ENCODE assay signal across 2 cellular contexts in genomic region chr12:13114251-13115052, GRCh38.
TF ChIP-seq lines count a peak whose summit lies in the region.

No MANE protein-coding gene starts in this region.

TF ChIP-seq in H1, 55 proteins besides CTCF, POLR2A, EP300 and RAD21:
- no peak for TF ChIP-seq JUN (IDR thresholded peaks at IDR 0.05; ENCODE audit: low read depth, low read length)
- TF ChIP-seq TEAD4 (IDR thresholded peaks at IDR 0.05; ENCODE audit: low read depth, low read length): peak; percentile 89
- peak; percentile 40 for TF ChIP-seq NANOG (IDR thresholded peaks at IDR 0.05; ENCODE audit: insufficient read depth, low read depth, low read length, poor library complexity, severe bottlenecking)
- TF ChIP-seq KDM4A (IDR thresholded peaks at IDR 0.05; ENCODE audit: low read depth, low read length, severe bottlenecking): no peak
TF ChIP-seq in H1: peak in this region for 2.

TF ChIP-seq in SK-N-SH treated with all-trans-retinoic acid at 6 μM for 48 hours, 23 proteins besides CTCF, POLR2A, EP300 and RAD21:
- TF ChIP-seq ZNF8 (CRISPR knock-in tag; IDR thresholded peaks at IDR 0.05): no peak
TF ChIP-seq in SK-N-SH treated with all-trans-retinoic acid at 6 μM for 48 hours: peak in this region for 0.
